In the genomic region with DNA sequence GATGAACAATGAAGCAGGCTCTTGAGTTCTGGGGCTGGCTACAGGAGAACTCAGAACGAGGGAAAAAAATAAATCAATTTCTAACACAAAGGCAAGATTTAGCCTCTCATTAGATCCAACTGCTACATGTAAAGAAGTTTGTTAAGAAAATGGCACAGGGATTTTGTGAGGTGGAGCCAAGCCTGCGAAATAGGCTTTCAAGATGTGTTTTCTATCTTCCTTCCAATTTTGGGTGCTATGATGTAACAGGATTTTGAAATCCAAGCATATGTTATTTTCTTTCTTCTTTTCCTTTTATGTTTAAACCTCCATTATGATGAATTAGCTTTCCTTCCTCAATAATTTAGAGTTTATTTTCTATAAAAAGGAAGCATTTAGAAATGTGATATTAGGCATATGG, we compare ENCODE assay signal across 26 cellular contexts.
DNase-seq lines count a peak whose midpoint lies in the region; ATAC-seq, FAIRE-seq and TF ChIP-seq lines count a peak whose summit lies in the region.
"Had no signal": no experiment of that assay in that cellular context is flagged by ENCODE, and none has a peak within 500 bp of the region (broad histone marks: within the 10 kb centered on the region; RNA-seq: fewer than 3 reads in every experiment).

No MANE protein-coding gene starts in this region.

- H3K9me3 ChIP-seq in OCI-LY7 (ENCODE audit: low read length), result peaks cover 3% of the 10 kb centered on the region; the same call in 1 of the 2 replicates
- no peaks in the 10 kb centered on the region for H3K9me3 ChIP-seq in neuronal stem cell (replicated peaks in 1 of 2; ENCODE audit: control insufficient read depth in 2 of 2, insufficient read depth in 1 of 2, low read depth in 1 of 2, low read length in 2 of 2)
- H3K9me3 ChIP-seq: A549, Caco-2, Peyer's patch, SK-N-SH had no signal

- no peaks in the 10 kb centered on the region for H3K79me2 ChIP-seq in OCI-LY7 (ENCODE audit: insufficient read depth, low read depth, low read length)

- H3K79me1 ChIP-seq in neuronal stem cell (ENCODE audit: low read depth, low read length), result no peaks in the 10 kb centered on the region

- no CpG with 5 or more reads among the region's 2 CpGs for WGBS in neuronal stem cell (ENCODE audit: extremely low coverage in 2 of 2, insufficient read length in 2 of 2, insufficient replicate concordance in 1 of 2), 2 donors

- POLR2A ChIA-PET in OCI-LY7 (lab: Charles Lee), result interaction anchor here (0.6 kb wide), 1 partner anchor 178 kb away, joined by 3 read pairs; no protein-coding TSS in a partner anchor
- POLR2A ChIA-PET in HEK293T (lab: Yijun Ruan, JAX), result no interaction called here

- H2AK5ac ChIP-seq in neuronal stem cell (ENCODE audit: low read depth, low read length), result no peak overlapping the region

- no peak overlapping the region for H3K18ac ChIP-seq in neuronal stem cell (ENCODE audit: low read length)

- H3K27me3 ChIP-seq in dorsolateral prefrontal cortex (peaks cover 0 to 5% (median 0%) of the 10 kb centered on the region in 45 donors), neuronal stem cell (ENCODE audit: control insufficient read depth in 3 of 3, insufficient read depth in 3 of 3, low read depth in 1 of 3, low read length in 3 of 3) (peaks cover 0 to 3% (median 0%) of the 10 kb centered on the region in 3 experiments)
- H3K27me3 ChIP-seq: Peyer's patch had no signal

- BruUV-seq in OCI-LY7 (replicated peaks; lab: Mats Ljungman, UMichigan), result no TSS peak

- H3K23ac ChIP-seq in neuronal stem cell (ENCODE audit: low read depth, low read length, poor library complexity), result no peak overlapping the region

- no peak overlapping the region for H3K4ac ChIP-seq in neuronal stem cell (ENCODE audit: low read length)

- no peaks in the 10 kb centered on the region for H3K9me2 ChIP-seq in OCI-LY7 (ENCODE audit: insufficient read depth, low read length)
- H3K9me2 ChIP-seq: SK-N-SH had no signal

- TF ChIP-seq CTCF in AG10803 (conservative IDR thresholded peaks at IDR 0.05; ENCODE audit: low read length), result no peak
- no peak for TF ChIP-seq CTCF in OCI-LY7 (conservative IDR thresholded peaks at IDR 0.05; ENCODE audit: low read length)
- no peak for TF ChIP-seq CTCF in dorsolateral prefrontal cortex (IDR thresholded peaks at IDR 0.05 in 54 of 56, conservative IDR thresholded peaks at IDR 0.05 in 2 of 56; ENCODE audit: low read depth in 1 of 56, partially characterized antibody in 56 of 56)

- H3K4me3 ChIP-seq in AG10803 (ENCODE audit: low read length) (no peak overlapping the region), OCI-LY7 (ENCODE audit: low read depth, low read length, poor library complexity, severe bottlenecking) (no peak overlapping the region), dorsolateral prefrontal cortex (peak overlapping the region in 1 of 59 donors; percentile 21), neuronal stem cell (ENCODE audit: low read length in 2 of 2) (no peak overlapping the region)
- H3K4me3 ChIP-seq: A549, K562, Peyer's patch had no signal

- H2BK120ac ChIP-seq in neuronal stem cell (ENCODE audit: low read depth, low read length), result no peak overlapping the region

- H2BK12ac ChIP-seq in neuronal stem cell (ENCODE audit: low read length), result no peak overlapping the region

- FAIRE-seq in GM12892 (lab: Jason Lieb, UNC), result no peak
- FAIRE-seq: A549, GM12891, H54, K562 had no signal

- H3K36me3 ChIP-seq in OCI-LY7 (ENCODE audit: insufficient read depth, low read length), result no peaks in the 10 kb centered on the region
- no peaks in the 10 kb centered on the region for H3K36me3 ChIP-seq in neuronal stem cell (replicated peaks in 1 of 2; ENCODE audit: control insufficient read depth in 2 of 2, insufficient read depth in 2 of 2, low read length in 2 of 2)
- H3K36me3 ChIP-seq: Peyer's patch had no signal

- H3K4me1 ChIP-seq in OCI-LY7 (ENCODE audit: insufficient read depth, low read length, poor library complexity, severe bottlenecking) (peaks cover 35% of the 10 kb centered on the region), neuronal stem cell (ENCODE audit: control insufficient read depth in 2 of 2, insufficient read depth in 1 of 2, low read depth in 1 of 2, low read length in 2 of 2) (peaks cover 21 to 22% of the 10 kb centered on the region in 2 donors)
- H3K4me1 ChIP-seq: A549, Caco-2, Peyer's patch had no signal

- H4K20me1 ChIP-seq in OCI-LY7 (ENCODE audit: insufficient read depth, low read length), result no peaks in the 10 kb centered on the region

- TF ChIP-seq POLR2A in GM12892 (IDR thresholded peaks at IDR 0.05; ENCODE audit: low read depth, low read length), result no peak

- H2AFZ ChIP-seq in OCI-LY7 (ENCODE audit: low read length), result peak overlapping the region; percentile 38
- H2AFZ ChIP-seq in neuronal stem cell (ENCODE audit: low read length), result no peak overlapping the region

- H2BK5ac ChIP-seq in neuronal stem cell (ENCODE audit: low read length), result no peak overlapping the region

- intact Hi-C loops in OCI-LY7 (cut with micrococcal nuclease; ENCODE audit: unreplicated experiment), result no loop called here
- intact Hi-C loops in dorsolateral prefrontal cortex (cut with DNase I), result no loop called here

- CTCF ChIA-PET in OCI-LY7 (lab: Charles Lee; ENCODE audit: unreplicated experiment), result no interaction called here
- CTCF ChIA-PET in HEK293T (lab: Yijun Ruan, JAX), result no interaction called here

- no peak overlapping the region for H2BK15ac ChIP-seq in neuronal stem cell (ENCODE audit: low read length)

- H3K9ac ChIP-seq in neuronal stem cell (ENCODE audit: low read depth, low read length, poor library complexity), result no peak overlapping the region
- H3K9ac ChIP-seq: SK-N-SH had no signal

- H4K91ac ChIP-seq in neuronal stem cell (ENCODE audit: low read depth, low read length, poor library complexity), result no peak overlapping the region

- H4K8ac ChIP-seq in neuronal stem cell (ENCODE audit: low read depth, low read length), result no peak overlapping the region

- H3K4me2 ChIP-seq in OCI-LY7 (ENCODE audit: low read length), result peak overlapping the region; percentile 31; the same call in 1 of the 2 replicates
- H3K4me2 ChIP-seq in neuronal stem cell (ENCODE audit: insufficient read depth, low read length, poor library complexity, severe bottlenecking), result no peak overlapping the region
- H3K4me2 ChIP-seq: A549, SK-N-SH had no signal

- ATAC-seq in GM18867 (IDR thresholded peaks at IDR 0.05; ENCODE audit: unreplicated experiment), result no peak
- ATAC-seq: A549; CD8-positive, alpha-beta T cell; K562 had no signal

- DNase-seq in AG10803 (ENCODE audit: low read depth), result peak; percentile 12
- DNase-seq in OCI-LY7 (ENCODE audit: low spot score), result no peak
- peak in 1 of 10 donors; percentile 34 for DNase-seq in dorsolateral prefrontal cortex
- no peak for DNase-seq in neuronal stem cell (ENCODE audit: low spot score)
- DNase-seq in GM12892 (ENCODE audit: insufficient read length), result no peak
- DNase-seq in HEK293T (ENCODE audit: extremely low spot score), result no peak
- DNase-seq: Caco-2; CD8-positive, alpha-beta T cell; GF-D8; NCI-H1694; NCI-H2081; NCI-H2171; NCI-H226; NCI-H510A; NCI-H69; OCI-M1; Peyer's patch; SIG-M5; SK-N-SH; SW 1271 had no signal

- H3K14ac ChIP-seq in neuronal stem cell (ENCODE audit: low read length), result no peak overlapping the region

- H3K27ac ChIP-seq in OCI-LY7 (ENCODE audit: low read depth, low read length, poor library complexity, severe bottlenecking), result no peak overlapping the region
- H3K27ac ChIP-seq in dorsolateral prefrontal cortex, result peak overlapping the region in 52 of 59 donors; percentile 3 to 82 (median 61)
- H3K27ac ChIP-seq in neuronal stem cell (replicated peaks; ENCODE audit: low read length), result peak overlapping the region; percentile 78
- H3K27ac ChIP-seq: C4-2B, Peyer's patch had no signal

TF ChIP-seq in HEK293T, 16 proteins besides CTCF, POLR2A, EP300 and RAD21:
- TF ChIP-seq FOXM1 (IDR thresholded peaks at IDR 0.05; ENCODE audit: borderline replicate concordance) (no peak), BHLHE40 (IDR thresholded peaks at IDR 0.05; ENCODE audit: borderline replicate concordance) (no peak), CTBP1 (IDR thresholded peaks at IDR 0.05; ENCODE audit: borderline replicate concordance) (no peak), FOXA1 (IDR thresholded peaks at IDR 0.05) (no peak), LEF1 (IDR thresholded peaks at IDR 0.05; ENCODE audit: borderline replicate concordance) (no peak), ZNF384 (IDR thresholded peaks at IDR 0.05) (no peak), SP1 (IDR thresholded peaks at IDR 0.05) (no peak), L3MBTL2 (conservative IDR thresholded peaks at IDR 0.05) (no peak), ARNT (IDR thresholded peaks at IDR 0.05) (no peak), HDGF (IDR thresholded peaks at IDR 0.05; ENCODE audit: borderline replicate concordance) (no peak), NFRKB (IDR thresholded peaks at IDR 0.05) (no peak), ELF4 (IDR thresholded peaks at IDR 0.05) (no peak), TARDBP (IDR thresholded peaks at IDR 0.05) (no peak), SUZ12 (IDR thresholded peaks at IDR 0.05) (no peak), FOXK2 (IDR thresholded peaks at IDR 0.05) (no peak)
- TF ChIP-seq, protein P1, sequence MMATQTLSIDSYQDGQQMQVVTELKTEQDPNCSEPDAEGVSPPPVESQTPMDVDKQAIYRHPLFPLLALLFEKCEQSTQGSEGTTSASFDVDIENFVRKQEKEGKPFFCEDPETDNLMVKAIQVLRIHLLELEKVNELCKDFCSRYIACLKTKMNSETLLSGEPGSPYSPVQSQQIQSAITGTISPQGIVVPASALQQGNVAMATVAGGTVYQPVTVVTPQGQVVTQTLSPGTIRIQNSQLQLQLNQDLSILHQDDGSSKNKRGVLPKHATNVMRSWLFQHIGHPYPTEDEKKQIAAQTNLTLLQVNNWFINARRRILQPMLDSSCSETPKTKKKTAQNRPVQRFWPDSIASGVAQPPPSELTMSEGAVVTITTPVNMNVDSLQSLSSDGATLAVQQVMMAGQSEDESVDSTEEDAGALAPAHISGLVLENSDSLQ (IDR thresholded peaks at IDR 0.05), result no peak
TF ChIP-seq in HEK293T: peak in this region for 0.
